In genomic region chr17:15894913-15895658, GRCh38 we compare ENCODE assay signal across 16 cellular contexts.
"Had no signal": no experiment of that assay in that cellular context is flagged by ENCODE, and none has a peak within 500 bp of the region (broad histone marks: within the 10 kb centered on the region; RNA-seq: fewer than 3 reads in every experiment).

No MANE protein-coding gene starts in this region.

- H3K27me3 ChIP-seq: foreskin keratinocyte, sigmoid colon, testis, transverse colon had no signal

- H3K4me3 ChIP-seq: sigmoid colon, skin epidermis, testis, transverse colon had no signal

- DNase-seq: effector CD4-positive, alpha-beta T cell; endodermal cell; erythroblast; foreskin keratinocyte; left colon; mesendoderm; naive thymus-derived CD4-positive, alpha-beta T cell; nephron progenitor cell; sigmoid colon; stimulated activated CD4-positive, alpha-beta T cell treated with anti-CD3 and anti-CD28 coated beads, Interleukin-2, amount 100 ng/mL, for 24 hours; stimulated activated CD4-positive, alpha-beta T cell treated with anti-CD3 and anti-CD28 coated beads, Interleukin-4, amount 100 ng/mL, for 4 hours; stimulated activated naive B cell treated with anti-CD40 and anti-IgM and Interleukin-4, amounts not matched to agents 10 μg/mL and 1 μg/mL and 100 μg/mL, for 72 hours; stimulated activated naive CD8-positive, alpha-beta T cell treated with anti-CD3 and anti-CD28 coated beads, Interleukin-15, amount 100 ng/mL, for 72 hours; testis; transverse colon had no signal

- H3K27me3 Mint-ChIP-seq: stimulated activated naive CD8-positive, alpha-beta T cell treated with anti-CD3 and anti-CD28 coated beads, Interleukin-15, amount 100 ng/mL, for 72 hours had no signal

- H3K9me3 ChIP-seq: sigmoid colon, testis, transverse colon had no signal

- H3K27ac ChIP-seq: foreskin keratinocyte, sigmoid colon, skin epidermis, testis, transverse colon had no signal

- H3K4me1 ChIP-seq: foreskin keratinocyte, testis had no signal

- H3K36me3 ChIP-seq: sigmoid colon, transverse colon had no signal

- H3K4me3 Mint-ChIP-seq: endodermal cell; naive thymus-derived CD4-positive, alpha-beta T cell; nephron progenitor cell; stimulated activated naive B cell treated with anti-CD40 and anti-IgM and Interleukin-4, amounts not matched to agents 10 μg/mL and 1 μg/mL and 100 μg/mL, for 72 hours; stimulated activated naive CD8-positive, alpha-beta T cell treated with anti-CD3 and anti-CD28 coated beads, Interleukin-15, amount 100 ng/mL, for 72 hours had no signal

- H3K36me3 Mint-ChIP-seq: stimulated activated naive B cell treated with anti-CD40 and anti-IgM and Interleukin-4, amounts not matched to agents 10 μg/mL and 1 μg/mL and 100 μg/mL, for 72 hours had no signal

- H3K27ac Mint-ChIP-seq: endodermal cell; nephron progenitor cell; stimulated activated naive B cell treated with anti-CD40 and anti-IgM and Interleukin-4, amounts not matched to agents 10 μg/mL and 1 μg/mL and 100 μg/mL, for 72 hours; stimulated activated naive CD8-positive, alpha-beta T cell treated with anti-CD3 and anti-CD28 coated beads, Interleukin-15, amount 100 ng/mL, for 72 hours had no signal

- ATAC-seq: foreskin keratinocyte; left colon; naive thymus-derived CD4-positive, alpha-beta T cell; stimulated activated naive B cell treated with anti-CD40 and anti-IgM and Interleukin-4, amounts not matched to agents 10 μg/mL and 1 μg/mL and 100 μg/mL, for 72 hours; stimulated activated naive CD8-positive, alpha-beta T cell treated with anti-CD3 and anti-CD28 coated beads, Interleukin-15, amount 100 ng/mL, for 72 hours had no signal
